Comparison of ENCODE assay signal across 2 cellular contexts in the genomic region with DNA sequence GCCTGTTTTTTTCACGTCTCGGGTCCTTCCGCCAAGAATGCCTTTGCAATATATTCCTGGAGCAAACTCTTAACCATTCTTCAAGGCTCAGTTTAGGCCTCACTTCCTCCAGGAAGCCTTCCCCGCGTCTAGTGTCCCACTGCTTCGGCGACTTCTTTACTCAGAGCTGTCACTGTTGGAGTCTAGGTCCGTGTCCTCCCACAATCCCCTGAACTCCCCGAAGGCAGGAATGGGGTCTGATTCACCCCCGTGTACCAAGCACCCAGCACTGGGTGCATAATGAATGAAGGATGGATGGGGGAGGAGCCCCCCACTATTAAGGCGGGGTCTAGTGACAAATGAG.
TF ChIP-seq lines count a peak whose summit lies in the region.

No MANE protein-coding gene starts in this region.

TF ChIP-seq in GM23338, 12 proteins besides CTCF, POLR2A, EP300 and RAD21 (continued from another document):
- TF ChIP-seq, protein P1, sequence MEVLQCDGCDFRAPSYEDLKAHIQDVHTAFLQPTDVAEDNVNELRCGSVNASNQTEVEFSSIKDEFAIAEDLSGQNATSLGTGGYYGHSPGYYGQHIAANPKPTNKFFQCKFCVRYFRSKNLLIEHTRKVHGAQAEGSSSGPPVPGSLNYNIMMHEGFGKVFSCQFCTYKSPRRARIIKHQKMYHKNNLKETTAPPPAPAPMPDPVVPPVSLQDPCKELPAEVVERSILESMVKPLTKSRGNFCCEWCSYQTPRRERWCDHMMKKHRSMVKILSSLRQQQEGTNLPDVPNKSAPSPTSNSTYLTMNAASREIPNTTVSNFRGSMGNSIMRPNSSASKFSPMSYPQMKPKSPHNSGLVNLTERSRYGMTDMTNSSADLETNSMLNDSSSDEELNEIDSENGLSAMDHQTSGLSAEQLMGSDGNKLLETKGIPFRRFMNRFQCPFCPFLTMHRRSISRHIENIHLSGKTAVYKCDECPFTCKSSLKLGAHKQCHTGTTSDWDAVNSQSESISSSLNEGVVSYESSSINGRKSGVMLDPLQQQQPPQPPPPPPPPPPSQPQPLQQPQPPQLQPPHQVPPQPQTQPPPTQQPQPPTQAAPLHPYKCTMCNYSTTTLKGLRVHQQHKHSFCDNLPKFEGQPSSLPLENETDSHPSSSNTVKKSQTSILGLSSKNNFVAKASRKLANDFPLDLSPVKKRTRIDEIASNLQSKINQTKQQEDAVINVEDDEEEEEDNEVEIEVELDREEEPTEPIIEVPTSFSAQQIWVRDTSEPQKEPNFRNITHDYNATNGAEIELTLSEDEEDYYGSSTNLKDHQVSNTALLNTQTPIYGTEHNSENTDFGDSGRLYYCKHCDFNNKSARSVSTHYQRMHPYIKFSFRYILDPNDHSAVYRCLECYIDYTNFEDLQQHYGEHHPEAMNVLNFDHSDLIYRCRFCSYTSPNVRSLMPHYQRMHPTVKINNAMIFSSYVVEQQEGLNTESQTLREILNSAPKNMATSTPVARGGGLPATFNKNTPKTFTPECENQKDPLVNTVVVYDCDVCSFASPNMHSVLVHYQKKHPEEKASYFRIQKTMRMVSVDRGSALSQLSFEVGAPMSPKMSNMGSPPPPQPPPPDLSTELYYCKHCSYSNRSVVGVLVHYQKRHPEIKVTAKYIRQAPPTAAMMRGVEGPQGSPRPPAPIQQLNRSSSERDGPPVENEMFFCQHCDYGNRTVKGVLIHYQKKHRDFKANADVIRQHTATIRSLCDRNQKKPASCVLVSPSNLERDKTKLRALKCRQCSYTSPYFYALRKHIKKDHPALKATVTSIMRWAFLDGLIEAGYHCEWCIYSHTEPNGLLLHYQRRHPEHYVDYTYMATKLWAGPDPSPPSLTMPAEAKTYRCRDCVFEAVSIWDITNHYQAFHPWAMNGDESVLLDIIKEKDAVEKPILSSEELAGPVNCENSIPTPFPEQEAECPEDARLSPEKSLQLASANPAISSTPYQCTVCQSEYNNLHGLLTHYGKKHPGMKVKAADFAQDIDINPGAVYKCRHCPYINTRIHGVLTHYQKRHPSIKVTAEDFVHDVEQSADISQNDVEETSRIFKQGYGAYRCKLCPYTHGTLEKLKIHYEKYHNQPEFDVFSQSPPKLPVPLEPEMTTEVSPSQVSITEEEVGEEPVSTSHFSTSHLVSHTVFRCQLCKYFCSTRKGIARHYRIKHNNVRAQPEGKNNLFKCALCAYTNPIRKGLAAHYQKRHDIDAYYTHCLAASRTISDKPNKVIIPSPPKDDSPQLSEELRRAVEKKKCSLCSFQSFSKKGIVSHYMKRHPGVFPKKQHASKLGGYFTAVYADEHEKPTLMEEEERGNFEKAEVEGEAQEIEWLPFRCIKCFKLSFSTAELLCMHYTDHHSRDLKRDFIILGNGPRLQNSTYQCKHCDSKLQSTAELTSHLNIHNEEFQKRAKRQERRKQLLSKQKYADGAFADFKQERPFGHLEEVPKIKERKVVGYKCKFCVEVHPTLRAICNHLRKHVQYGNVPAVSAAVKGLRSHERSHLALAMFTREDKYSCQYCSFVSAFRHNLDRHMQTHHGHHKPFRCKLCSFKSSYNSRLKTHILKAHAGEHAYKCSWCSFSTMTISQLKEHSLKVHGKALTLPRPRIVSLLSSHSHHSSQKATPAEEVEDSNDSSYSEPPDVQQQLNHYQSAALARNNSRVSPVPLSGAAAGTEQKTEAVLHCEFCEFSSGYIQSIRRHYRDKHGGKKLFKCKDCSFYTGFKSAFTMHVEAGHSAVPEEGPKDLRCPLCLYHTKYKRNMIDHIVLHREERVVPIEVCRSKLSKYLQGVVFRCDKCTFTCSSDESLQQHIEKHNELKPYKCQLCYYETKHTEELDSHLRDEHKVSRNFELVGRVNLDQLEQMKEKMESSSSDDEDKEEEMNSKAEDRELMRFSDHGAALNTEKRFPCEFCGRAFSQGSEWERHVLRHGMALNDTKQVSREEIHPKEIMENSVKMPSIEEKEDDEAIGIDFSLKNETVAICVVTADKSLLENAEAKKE (CRISPR knock-in tag; IDR thresholded peaks at IDR 0.05): no peak
- TF ChIP-seq, protein P2, sequence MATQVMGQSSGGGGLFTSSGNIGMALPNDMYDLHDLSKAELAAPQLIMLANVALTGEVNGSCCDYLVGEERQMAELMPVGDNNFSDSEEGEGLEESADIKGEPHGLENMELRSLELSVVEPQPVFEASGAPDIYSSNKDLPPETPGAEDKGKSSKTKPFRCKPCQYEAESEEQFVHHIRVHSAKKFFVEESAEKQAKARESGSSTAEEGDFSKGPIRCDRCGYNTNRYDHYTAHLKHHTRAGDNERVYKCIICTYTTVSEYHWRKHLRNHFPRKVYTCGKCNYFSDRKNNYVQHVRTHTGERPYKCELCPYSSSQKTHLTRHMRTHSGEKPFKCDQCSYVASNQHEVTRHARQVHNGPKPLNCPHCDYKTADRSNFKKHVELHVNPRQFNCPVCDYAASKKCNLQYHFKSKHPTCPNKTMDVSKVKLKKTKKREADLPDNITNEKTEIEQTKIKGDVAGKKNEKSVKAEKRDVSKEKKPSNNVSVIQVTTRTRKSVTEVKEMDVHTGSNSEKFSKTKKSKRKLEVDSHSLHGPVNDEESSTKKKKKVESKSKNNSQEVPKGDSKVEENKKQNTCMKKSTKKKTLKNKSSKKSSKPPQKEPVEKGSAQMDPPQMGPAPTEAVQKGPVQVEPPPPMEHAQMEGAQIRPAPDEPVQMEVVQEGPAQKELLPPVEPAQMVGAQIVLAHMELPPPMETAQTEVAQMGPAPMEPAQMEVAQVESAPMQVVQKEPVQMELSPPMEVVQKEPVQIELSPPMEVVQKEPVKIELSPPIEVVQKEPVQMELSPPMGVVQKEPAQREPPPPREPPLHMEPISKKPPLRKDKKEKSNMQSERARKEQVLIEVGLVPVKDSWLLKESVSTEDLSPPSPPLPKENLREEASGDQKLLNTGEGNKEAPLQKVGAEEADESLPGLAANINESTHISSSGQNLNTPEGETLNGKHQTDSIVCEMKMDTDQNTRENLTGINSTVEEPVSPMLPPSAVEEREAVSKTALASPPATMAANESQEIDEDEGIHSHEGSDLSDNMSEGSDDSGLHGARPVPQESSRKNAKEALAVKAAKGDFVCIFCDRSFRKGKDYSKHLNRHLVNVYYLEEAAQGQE (IDR thresholded peaks at IDR 0.05; ENCODE audit: unreplicated experiment): no peak
- TF ChIP-seq EZH2phosphoT487 (IDR thresholded peaks at IDR 0.05; ENCODE audit: unreplicated experiment): no peak
- TF ChIP-seq POLR2AphosphoS5 (IDR thresholded peaks at IDR 0.05; ENCODE audit: low read depth): no peak
- no peak for TF ChIP-seq ZNF114 (CRISPR knock-in tag; IDR thresholded peaks at IDR 0.05)
- no peak for TF ChIP-seq EZH2 (IDR thresholded peaks at IDR 0.05; ENCODE audit: low read depth, unreplicated experiment)
- TF ChIP-seq, protein P3, sequence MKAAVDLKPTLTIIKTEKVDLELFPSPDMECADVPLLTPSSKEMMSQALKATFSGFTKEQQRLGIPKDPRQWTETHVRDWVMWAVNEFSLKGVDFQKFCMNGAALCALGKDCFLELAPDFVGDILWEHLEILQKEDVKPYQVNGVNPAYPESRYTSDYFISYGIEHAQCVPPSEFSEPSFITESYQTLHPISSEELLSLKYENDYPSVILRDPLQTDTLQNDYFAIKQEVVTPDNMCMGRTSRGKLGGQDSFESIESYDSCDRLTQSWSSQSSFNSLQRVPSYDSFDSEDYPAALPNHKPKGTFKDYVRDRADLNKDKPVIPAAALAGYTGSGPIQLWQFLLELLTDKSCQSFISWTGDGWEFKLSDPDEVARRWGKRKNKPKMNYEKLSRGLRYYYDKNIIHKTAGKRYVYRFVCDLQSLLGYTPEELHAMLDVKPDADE (IDR thresholded peaks at IDR 0.05): no peak
- TF ChIP-seq JUNB (IDR thresholded peaks at IDR 0.05; ENCODE audit: unreplicated experiment): no peak
- TF ChIP-seq CREB1 (CRISPR knock-in tag; IDR thresholded peaks at IDR 0.05; ENCODE audit: low read depth): no peak
- no peak for TF ChIP-seq NANOG (IDR thresholded peaks at IDR 0.05; ENCODE audit: borderline replicate concordance)

TF ChIP-seq in WTC11, 78 proteins besides CTCF, POLR2A, EP300 and RAD21:
- TF ChIP-seq, protein P4, sequence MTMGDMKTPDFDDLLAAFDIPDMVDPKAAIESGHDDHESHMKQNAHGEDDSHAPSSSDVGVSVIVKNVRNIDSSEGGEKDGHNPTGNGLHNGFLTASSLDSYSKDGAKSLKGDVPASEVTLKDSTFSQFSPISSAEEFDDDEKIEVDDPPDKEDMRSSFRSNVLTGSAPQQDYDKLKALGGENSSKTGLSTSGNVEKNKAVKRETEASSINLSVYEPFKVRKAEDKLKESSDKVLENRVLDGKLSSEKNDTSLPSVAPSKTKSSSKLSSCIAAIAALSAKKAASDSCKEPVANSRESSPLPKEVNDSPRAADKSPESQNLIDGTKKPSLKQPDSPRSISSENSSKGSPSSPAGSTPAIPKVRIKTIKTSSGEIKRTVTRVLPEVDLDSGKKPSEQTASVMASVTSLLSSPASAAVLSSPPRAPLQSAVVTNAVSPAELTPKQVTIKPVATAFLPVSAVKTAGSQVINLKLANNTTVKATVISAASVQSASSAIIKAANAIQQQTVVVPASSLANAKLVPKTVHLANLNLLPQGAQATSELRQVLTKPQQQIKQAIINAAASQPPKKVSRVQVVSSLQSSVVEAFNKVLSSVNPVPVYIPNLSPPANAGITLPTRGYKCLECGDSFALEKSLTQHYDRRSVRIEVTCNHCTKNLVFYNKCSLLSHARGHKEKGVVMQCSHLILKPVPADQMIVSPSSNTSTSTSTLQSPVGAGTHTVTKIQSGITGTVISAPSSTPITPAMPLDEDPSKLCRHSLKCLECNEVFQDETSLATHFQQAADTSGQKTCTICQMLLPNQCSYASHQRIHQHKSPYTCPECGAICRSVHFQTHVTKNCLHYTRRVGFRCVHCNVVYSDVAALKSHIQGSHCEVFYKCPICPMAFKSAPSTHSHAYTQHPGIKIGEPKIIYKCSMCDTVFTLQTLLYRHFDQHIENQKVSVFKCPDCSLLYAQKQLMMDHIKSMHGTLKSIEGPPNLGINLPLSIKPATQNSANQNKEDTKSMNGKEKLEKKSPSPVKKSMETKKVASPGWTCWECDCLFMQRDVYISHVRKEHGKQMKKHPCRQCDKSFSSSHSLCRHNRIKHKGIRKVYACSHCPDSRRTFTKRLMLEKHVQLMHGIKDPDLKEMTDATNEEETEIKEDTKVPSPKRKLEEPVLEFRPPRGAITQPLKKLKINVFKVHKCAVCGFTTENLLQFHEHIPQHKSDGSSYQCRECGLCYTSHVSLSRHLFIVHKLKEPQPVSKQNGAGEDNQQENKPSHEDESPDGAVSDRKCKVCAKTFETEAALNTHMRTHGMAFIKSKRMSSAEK (CRISPR knock-in tag; IDR thresholded peaks at IDR 0.05; ENCODE audit: borderline replicate concordance): no peak
- peak; percentile 6; the same call in 1 of the 2 replicates for TF ChIP-seq ZNF232 (CRISPR knock-in tag; IDR thresholded peaks at IDR 0.05)
TF ChIP-seq in WTC11: peak in this region for 1.
